15 cellular contexts compared by ENCODE assay signal in genomic region chr16:12753203-12754023, GRCh38.
"Had no signal": no experiment of that assay in that cellular context is flagged by ENCODE, and none has a peak within 500 bp of the region (broad histone marks: within the 10 kb centered on the region; RNA-seq: fewer than 3 reads in every experiment).

No MANE protein-coding gene starts in this region.

- ATAC-seq: activated CD8-positive, alpha-beta memory T cell treated with anti-CD3 and anti-CD28 coated beads, Interleukin-2, amount 10 ng/mL, durations not matched to agents 7 days and 5 days; activated T-cell treated with anti-CD3 and anti-CD28 coated beads, Interleukin-2, amount 50 U/mL, for 4 hours; heart left ventricle had no signal

- H3K4me3 ChIP-seq: ascending aorta, heart left ventricle, left ventricle myocardium inferior, stomach had no signal

- FAIRE-seq: endothelial cell of umbilical vein, islet of Langerhans, urothelium cell line had no signal

- H3K27ac Mint-ChIP-seq: activated CD8-positive, alpha-beta memory T cell treated with anti-CD3 and anti-CD28 coated beads, Interleukin-2, amount 10 ng/mL, durations not matched to agents 7 days and 5 days had no signal

- H3K36me3 ChIP-seq: heart left ventricle, left ventricle myocardium inferior, stomach had no signal

- H3K27me3 ChIP-seq: ascending aorta, heart left ventricle, stomach had no signal

- H3K27ac ChIP-seq: ascending aorta, heart left ventricle, left ventricle myocardium inferior, stomach had no signal

- H3K4me3 Mint-ChIP-seq: activated CD8-positive, alpha-beta memory T cell treated with anti-CD3 and anti-CD28 coated beads, Interleukin-2, amount 10 ng/mL, durations not matched to agents 7 days and 5 days; activated T-cell treated with anti-CD3 and anti-CD28 coated beads, Interleukin-2, amount 50 U/mL, for 4 hours; neural crest cell had no signal

- H3K9me3 Mint-ChIP-seq: activated T-cell treated with anti-CD3 and anti-CD28 coated beads, Interleukin-2, amount 50 U/mL, for 4 hours; neural crest cell had no signal

- H3K9me3 ChIP-seq: ascending aorta, left ventricle myocardium inferior, stomach had no signal

- DNase-seq: activated CD4-positive, alpha-beta T cell treated with anti-CD3 and anti-CD28 coated beads for 1 hour; activated CD4-positive, alpha-beta T cell treated with anti-CD3 and anti-CD28 coated beads, Interleukin-2, amount 50 U/mL, for 48 hours; activated CD8-positive, alpha-beta memory T cell treated with anti-CD3 and anti-CD28 coated beads, Interleukin-2, amount 10 ng/mL, durations not matched to agents 7 days and 5 days; activated gamma-delta T cell treated with Interleukin-2 at 50 U/mL for 16 hours; activated T-cell treated with anti-CD3 and anti-CD28 coated beads, Interleukin-2, amount 50 U/mL, for 4 hours; foreskin melanocyte; heart left ventricle; left ventricle myocardium inferior; stimulated activated CD4-positive, alpha-beta T cell treated with anti-CD3 and anti-CD28 coated beads, Interleukin-4, amount 100 ng/mL, for 4 hours; stomach had no signal

- H3K27me3 Mint-ChIP-seq: activated CD8-positive, alpha-beta memory T cell treated with anti-CD3 and anti-CD28 coated beads, Interleukin-2, amount 10 ng/mL, durations not matched to agents 7 days and 5 days had no signal

- H3K4me1 ChIP-seq: ascending aorta had no signal
